Comparison of ENCODE assay signal across 8 cellular contexts in the genomic region with DNA sequence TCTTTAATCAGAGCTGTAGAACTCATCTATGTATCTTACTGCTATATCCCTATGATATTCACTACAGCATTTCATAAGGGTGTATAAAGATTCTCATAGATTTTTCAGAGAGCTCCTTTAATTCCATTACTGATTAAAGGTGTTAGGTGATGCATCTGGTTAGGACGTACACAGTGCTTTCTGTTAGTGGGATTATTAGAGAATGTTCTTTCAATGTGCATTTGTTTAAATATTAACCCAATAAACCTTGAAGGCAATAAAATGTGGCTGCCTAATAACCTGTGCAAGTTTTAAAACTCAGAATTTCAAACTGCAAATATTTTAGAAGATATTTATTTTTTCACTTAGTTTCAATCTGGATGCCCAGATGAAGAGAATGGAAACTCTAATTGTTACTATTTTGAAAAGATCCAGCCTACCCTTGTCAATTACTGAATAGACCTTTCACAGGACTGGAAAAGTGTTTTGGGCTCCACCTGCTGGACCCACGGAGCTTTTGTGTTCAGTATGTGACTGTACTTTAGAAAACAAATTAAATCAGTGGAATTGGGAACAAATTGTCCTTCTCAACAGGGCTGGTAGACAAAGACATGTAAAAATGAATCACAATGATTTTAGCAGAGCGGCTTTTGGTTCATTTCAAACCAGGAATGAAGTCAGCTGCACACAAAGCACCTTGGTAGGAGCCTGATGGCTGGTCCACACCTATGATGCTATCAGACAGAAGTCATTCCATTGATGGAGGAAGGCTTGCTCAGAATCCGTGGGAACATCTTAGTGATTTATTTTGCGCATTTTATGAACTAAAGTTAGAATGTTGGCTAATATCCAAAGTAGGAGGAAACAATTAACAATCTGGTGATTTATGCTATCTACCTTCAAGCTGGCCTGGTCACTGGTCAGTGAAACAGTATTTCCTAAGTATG.
DNase-seq lines count a peak whose midpoint lies in the region; ATAC-seq, FAIRE-seq and TF ChIP-seq lines count a peak whose summit lies in the region.

No MANE protein-coding gene starts in this region.

- H3K36me3 ChIP-seq in DND-41 (ENCODE audit: insufficient read depth, low read length) (peaks cover 4% of the 10 kb centered on the region; the same call in 1 of the 2 replicates), SJCRH30 (peaks cover 10% of the 10 kb centered on the region), astrocyte (ENCODE audit: insufficient read depth, low read length) (peaks cover 15% of the 10 kb centered on the region), hepatocyte (replicated peaks; ENCODE audit: insufficient read depth, low read depth) (no peaks in the 10 kb centered on the region), gastrocnemius medialis (peaks cover 2 to 38% of the 10 kb centered on the region in 2 donors)

- no peak overlapping the region for H3K9ac ChIP-seq in DND-41 (ENCODE audit: low read depth, low read length)
- H3K9ac ChIP-seq in astrocyte (ENCODE audit: low read length): no peak overlapping the region

- H3K4me2 ChIP-seq in DND-41 (ENCODE audit: insufficient read depth, low read length) (no peak overlapping the region), astrocyte (ENCODE audit: low read length) (no peak overlapping the region), hepatocyte (no peak overlapping the region)

- WGBS in hepatocyte (ENCODE audit: low lambda C conversion rate, missing lambda C conversion rate): 41% methylated on average over 5 of the region's 5 CpGs

- peaks cover 8% of the 10 kb centered on the region for H3K4me1 Mint-ChIP-seq in astrocyte (ENCODE audit: low read depth, unreplicated experiment)

- no peak overlapping the region for H3K27ac ChIP-seq in DND-41 (ENCODE audit: low read length)
- peak overlapping the region; percentile 5; the same call in 1 of the 2 replicates for H3K27ac ChIP-seq in SJCRH30
- H3K27ac ChIP-seq in astrocyte (ENCODE audit: low read depth, low read length): no peak overlapping the region
- H3K27ac ChIP-seq in hepatocyte: peak overlapping the region; percentile 3
- peak overlapping the region; percentile 41 to 76 (median 70) for H3K27ac ChIP-seq in gastrocnemius medialis

- H3K36me3 Mint-ChIP-seq in astrocyte (ENCODE audit: low read depth, unreplicated experiment): peaks cover 6% of the 10 kb centered on the region

- H3K27me3 Mint-ChIP-seq in astrocyte (ENCODE audit: low read depth, unreplicated experiment): no peaks in the 10 kb centered on the region

- no peak overlapping the region for H3K4me3 Mint-ChIP-seq in astrocyte (ENCODE audit: unreplicated experiment)

- peak; percentile 79 for TF ChIP-seq RAD21 in Ishikawa (IDR thresholded peaks at IDR 0.05; ENCODE audit: low read depth)

- no peaks in the 10 kb centered on the region for H3K79me2 ChIP-seq in DND-41 (ENCODE audit: insufficient read depth, low read length)
- peaks cover 11% of the 10 kb centered on the region for H3K79me2 ChIP-seq in astrocyte (ENCODE audit: insufficient read depth, low read length)
- peaks cover 35% of the 10 kb centered on the region for H3K79me2 ChIP-seq in hepatocyte

- H3K4me1 ChIP-seq in DND-41 (ENCODE audit: insufficient read depth, low read length) (no peaks in the 10 kb centered on the region), SJCRH30 (peaks cover 5% of the 10 kb centered on the region), astrocyte (ENCODE audit: insufficient read depth, low read length) (no peaks in the 10 kb centered on the region), hepatocyte (ENCODE audit: insufficient read depth) (peaks cover 12% of the 10 kb centered on the region), gastrocnemius medialis (peaks cover 16 to 25% of the 10 kb centered on the region in 2 donors)

- H3K4me3 ChIP-seq in DND-41 (ENCODE audit: low read depth in 1 of 2, low read length in 2 of 2) (no peak overlapping the region), SJCRH30 (no peak overlapping the region), astrocyte (ENCODE audit: insufficient read depth, low read depth, low read length) (no peak overlapping the region), hepatocyte (no peak overlapping the region), gastrocnemius medialis (no peak overlapping the region)

- intact Hi-C loops in gastrocnemius medialis (cut with DNase I; ENCODE audit: low total_unique reads): loop anchor here (1.0 to 2.0 kb wide), 2 partner anchors 122 to 234 kb away; a partner anchor contains a TSS

- peak; percentile 48 for DNase-seq in DND-41
- DNase-seq in SJCRH30: peak; percentile 51 to 79
- DNase-seq in astrocyte (ENCODE audit: low read depth): no peak
- DNase-seq in hepatocyte (ENCODE audit: low spot score): peak; percentile 67
- peak in 1 of 2 donors; percentile 59 for DNase-seq in gastrocnemius medialis

- in situ Hi-C loops in gastrocnemius medialis (cut with MboI; ENCODE audit: low sequenced_read_pairs in 4 of 4): loop anchor here in 3 of 4 donors (5.0 to 10.0 kb wide), 3 partner anchors 122 to 232 kb away; a partner anchor contains a TSS

- H4K20me1 ChIP-seq in DND-41 (ENCODE audit: insufficient read depth, low read length) (no peaks in the 10 kb centered on the region), astrocyte (ENCODE audit: insufficient read depth, low read length) (peaks cover 10% of the 10 kb centered on the region), hepatocyte (ENCODE audit: insufficient read depth, poor library complexity, severe bottlenecking) (no peaks in the 10 kb centered on the region)

- TF ChIP-seq POLR2A in gastrocnemius medialis (IDR thresholded peaks at IDR 0.05): no peak

- H3K27ac Mint-ChIP-seq in astrocyte (ENCODE audit: unreplicated experiment): no peak overlapping the region

- H3K27me3 ChIP-seq in DND-41 (ENCODE audit: insufficient read depth, low read length, poor library complexity) (no peaks in the 10 kb centered on the region), SJCRH30 (no peaks in the 10 kb centered on the region), astrocyte (ENCODE audit: insufficient read depth, low read length) (no peaks in the 10 kb centered on the region), hepatocyte (no peaks in the 10 kb centered on the region), gastrocnemius medialis (no peaks in the 10 kb centered on the region)

- ATAC-seq in DND-41 (ENCODE audit: insufficient read depth, low read depth) (peak; percentile 83), GM21360 (IDR thresholded peaks at IDR 0.05; ENCODE audit: unreplicated experiment) (peak; percentile 88), gastrocnemius medialis (peak; percentile 76 to 81), HG03108 (IDR thresholded peaks at IDR 0.05; ENCODE audit: unreplicated experiment) (no peak)

- peak; percentile 78 for FAIRE-seq in astrocyte (lab: Jason Lieb, UNC)

- no peaks in the 10 kb centered on the region for H3K9me3 ChIP-seq in DND-41 (ENCODE audit: insufficient read depth, low read length, severe bottlenecking)
- no peaks in the 10 kb centered on the region for H3K9me3 ChIP-seq in SJCRH30 (replicated peaks)
- no peaks in the 10 kb centered on the region for H3K9me3 ChIP-seq in astrocyte (ENCODE audit: insufficient read depth, low read depth, low read length)
- no peaks in the 10 kb centered on the region for H3K9me3 ChIP-seq in hepatocyte (ENCODE audit: low read depth)
- no peaks in the 10 kb centered on the region for H3K9me3 ChIP-seq in gastrocnemius medialis

- no peaks in the 10 kb centered on the region for H3K9me3 Mint-ChIP-seq in astrocyte (ENCODE audit: unreplicated experiment)

- no peaks in the 10 kb centered on the region for H3K9me2 ChIP-seq in hepatocyte (replicated peaks; ENCODE audit: insufficient read depth)

- TF ChIP-seq CTCF in DND-41 (IDR thresholded peaks at IDR 0.05; ENCODE audit: borderline replicate concordance, extremely low read depth, low read length, poor library complexity, severe bottlenecking) (peak; percentile 70), astrocyte (IDR thresholded peaks at IDR 0.05; ENCODE audit: insufficient read depth, low read depth, low read length) (peak; percentile 73), hepatocyte (IDR thresholded peaks at IDR 0.05; ENCODE audit: poor library complexity) (peak; percentile 89), gastrocnemius medialis (IDR thresholded peaks at IDR 0.05 in 4 of 5, conservative IDR thresholded peaks at IDR 0.05 in 1 of 5) (peak; percentile 54 to 73 (median 64))

- TF ChIP-seq EP300 in Ishikawa (IDR thresholded peaks at IDR 0.05; ENCODE audit: borderline replicate concordance): no peak

- H2AFZ ChIP-seq in DND-41 (ENCODE audit: low read depth, low read length) (no peak overlapping the region), astrocyte (ENCODE audit: low read depth, low read length) (no peak overlapping the region), hepatocyte (no peak overlapping the region)

TF ChIP-seq in Ishikawa, 13 proteins besides CTCF, POLR2A, EP300 and RAD21:
- TF ChIP-seq, protein P1, sequence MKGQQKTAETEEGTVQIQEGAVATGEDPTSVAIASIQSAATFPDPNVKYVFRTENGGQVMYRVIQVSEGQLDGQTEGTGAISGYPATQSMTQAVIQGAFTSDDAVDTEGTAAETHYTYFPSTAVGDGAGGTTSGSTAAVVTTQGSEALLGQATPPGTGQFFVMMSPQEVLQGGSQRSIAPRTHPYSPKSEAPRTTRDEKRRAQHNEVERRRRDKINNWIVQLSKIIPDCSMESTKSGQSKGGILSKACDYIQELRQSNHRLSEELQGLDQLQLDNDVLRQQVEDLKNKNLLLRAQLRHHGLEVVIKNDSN (IDR thresholded peaks at IDR 0.05): no peak
- no peak for TF ChIP-seq NFIC (IDR thresholded peaks at IDR 0.05)

Comparison
In these comparisons a context has a peak if more than half of its experiments do, and no peak if none do; other contexts are left out.
1. H3K27ac ChIP-seq: peak in SJCRH30 (single experiment), hepatocyte (single experiment) and gastrocnemius medialis (4 of 4); none in DND-41 (single experiment) and astrocyte (single experiment).
2. Peak in every context shown above with its lines, with median percentiles within 50 percentile points of each other: CTCF ChIP-seq.